ENCODE assay signal across 18 cellular contexts in the genomic region with DNA sequence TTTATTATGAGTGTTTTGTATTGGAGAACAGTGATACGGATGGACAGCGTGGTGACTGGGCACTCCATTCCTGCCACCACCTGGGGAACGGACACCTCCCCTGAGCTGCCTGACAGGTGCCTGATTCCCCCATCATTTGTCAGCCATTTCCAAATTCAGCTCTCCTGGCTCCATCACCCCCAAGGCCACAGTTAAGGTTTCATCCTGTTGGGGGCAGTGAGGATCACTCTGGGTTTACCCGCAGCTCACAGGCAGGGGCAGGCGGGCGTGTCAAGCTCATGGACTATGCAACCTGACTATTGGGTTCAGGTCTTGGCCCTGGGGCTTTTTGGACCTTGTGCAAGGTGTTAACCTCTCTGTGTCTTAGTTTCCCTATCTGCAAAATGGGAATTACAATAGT.
DNase-seq lines count a peak whose midpoint lies in the region; ATAC-seq and TF ChIP-seq lines count a peak whose summit lies in the region.
"Had no signal": no experiment of that assay in that cellular context is flagged by ENCODE, and none has a peak within 500 bp of the region (broad histone marks: within the 10 kb centered on the region; RNA-seq: fewer than 3 reads in every experiment).

No MANE protein-coding gene starts in this region.

- ATAC-seq in HG02885 (IDR thresholded peaks at IDR 0.05; ENCODE audit: poor library complexity, unreplicated experiment), result no peak
- ATAC-seq: activated CD4-positive, CD25-positive, alpha-beta regulatory T cell treated with anti-CD3 and anti-CD28 coated beads, Interleukin-2, amount 50 U/mL, for 24 hours; activated T-cell treated with anti-CD3 and anti-CD28 coated beads, Interleukin-2, amount 50 U/mL, for 72 hours; left colon; stimulated activated naive B cell treated with anti-CD40 and anti-IgM and Interleukin-4, amounts not matched to agents 10 μg/mL and 1 μg/mL and 100 μg/mL, for 72 hours had no signal

- H3K4me3 ChIP-seq in GM06990 (replicated peaks; ENCODE audit: low read depth, low read length), result no peak overlapping the region
- H3K4me3 ChIP-seq: Peyer's patch, testis had no signal

- TF ChIP-seq CTCF in GM06990 (IDR thresholded peaks at IDR 0.05; ENCODE audit: insufficient read depth, low read length, poor library complexity, severe bottlenecking), result peak; percentile 20

- POLR2A ChIA-PET in HEK293T (lab: Yijun Ruan, JAX), result no interaction called here

- no peaks in the 10 kb centered on the region for H3K36me3 ChIP-seq in GM06990 (ENCODE audit: control insufficient read depth, insufficient read depth, low read length)
- H3K36me3 ChIP-seq: Peyer's patch had no signal

- H3K27me3 ChIP-seq in GM06990 (replicated peaks; ENCODE audit: control insufficient read depth, insufficient read depth, low read length), result no peaks in the 10 kb centered on the region
- H3K27me3 ChIP-seq: Peyer's patch, testis had no signal

- DNase-seq in GM06990 (ENCODE audit: extremely low read depth, insufficient read length), result no peak
- DNase-seq in HEK293T (ENCODE audit: extremely low spot score), result peak; percentile 24
- DNase-seq in OCI-M1 (lab: John Stamatoyannopoulos, UW), result peak; percentile 16
- peak; percentile 61 for DNase-seq in iPS-NIHi7 (ENCODE audit: extremely low spot score)
- DNase-seq in retina, result no peak
- DNase-seq in COR-L47 (lab: John Stamatoyannopoulos, UW), result no peak
- DNase-seq: activated T-cell treated with anti-CD3 and anti-CD28 coated beads, Interleukin-2, amount 50 U/mL, for 72 hours; aorta; CD4-positive, alpha-beta T cell; GDM1; left colon; nephron progenitor cell; Peyer's patch; stimulated activated CD4-positive, alpha-beta T cell treated with anti-CD3 and anti-CD28 coated beads, Interleukin-1b, Interleukin-23, amount 100 ng/mL, for 48 hours; stimulated activated naive B cell treated with anti-CD40 and anti-IgM and Interleukin-4, amounts not matched to agents 10 μg/mL and 1 μg/mL and 100 μg/mL, for 72 hours; testis had no signal

- CTCF ChIA-PET in HEK293T (lab: Yijun Ruan, JAX), result interaction anchor here (1.0 kb wide), 1 partner anchor 16 kb away, joined by 3 read pairs; no protein-coding TSS in a partner anchor

TF ChIP-seq in HEK293T, 16 proteins besides CTCF, POLR2A, EP300 and RAD21:
- TF ChIP-seq TARDBP (IDR thresholded peaks at IDR 0.05) (no peak), BHLHE40 (IDR thresholded peaks at IDR 0.05; ENCODE audit: borderline replicate concordance) (no peak), SUZ12 (IDR thresholded peaks at IDR 0.05) (no peak), L3MBTL2 (conservative IDR thresholded peaks at IDR 0.05) (no peak), FOXK2 (IDR thresholded peaks at IDR 0.05) (no peak), ZNF384 (IDR thresholded peaks at IDR 0.05) (no peak), FOXM1 (IDR thresholded peaks at IDR 0.05; ENCODE audit: borderline replicate concordance) (no peak), CTBP1 (IDR thresholded peaks at IDR 0.05; ENCODE audit: borderline replicate concordance) (no peak), NFRKB (IDR thresholded peaks at IDR 0.05) (no peak), FOXA1 (IDR thresholded peaks at IDR 0.05) (no peak)
- TF ChIP-seq, protein P1, sequence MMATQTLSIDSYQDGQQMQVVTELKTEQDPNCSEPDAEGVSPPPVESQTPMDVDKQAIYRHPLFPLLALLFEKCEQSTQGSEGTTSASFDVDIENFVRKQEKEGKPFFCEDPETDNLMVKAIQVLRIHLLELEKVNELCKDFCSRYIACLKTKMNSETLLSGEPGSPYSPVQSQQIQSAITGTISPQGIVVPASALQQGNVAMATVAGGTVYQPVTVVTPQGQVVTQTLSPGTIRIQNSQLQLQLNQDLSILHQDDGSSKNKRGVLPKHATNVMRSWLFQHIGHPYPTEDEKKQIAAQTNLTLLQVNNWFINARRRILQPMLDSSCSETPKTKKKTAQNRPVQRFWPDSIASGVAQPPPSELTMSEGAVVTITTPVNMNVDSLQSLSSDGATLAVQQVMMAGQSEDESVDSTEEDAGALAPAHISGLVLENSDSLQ (IDR thresholded peaks at IDR 0.05), result no peak

Comparison
In these comparisons a context has a peak if more than half of its experiments do, and no peak if none do; other contexts are left out.
1. DNase-seq: peak in HEK293T (single experiment), OCI-M1 (single experiment) and iPS-NIHi7 (single experiment); none in GM06990 (single experiment), retina (single experiment) and COR-L47 (single experiment).